In the genomic region with DNA sequence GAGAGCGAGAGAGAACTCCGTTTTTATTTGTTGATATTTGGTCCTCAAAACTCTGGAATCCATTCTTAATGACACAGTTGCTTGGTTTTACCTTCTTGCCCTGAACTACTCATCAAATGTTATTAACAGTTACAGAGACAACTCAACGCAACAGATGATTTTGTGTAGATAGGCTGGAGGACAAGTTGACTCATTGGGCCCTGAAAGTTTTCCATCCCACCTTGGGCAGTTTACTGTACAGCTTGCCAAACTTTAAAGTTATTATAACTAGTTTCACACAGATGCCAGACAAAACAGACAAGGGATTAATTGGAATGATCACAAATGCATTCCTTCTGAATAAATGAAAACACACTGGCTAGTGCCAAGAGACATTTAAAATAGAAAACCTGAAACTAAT, we compare ENCODE assay signal across 36 cellular contexts.
"Had no signal": no experiment of that assay in that cellular context is flagged by ENCODE, and none has a peak within 500 bp of the region (broad histone marks: within the 10 kb centered on the region; RNA-seq: fewer than 3 reads in every experiment).

No MANE protein-coding gene starts in this region.

- H3K9me3 Mint-ChIP-seq: activated B cell treated with CpG ODN at 0.5 μM for 24 hours; activated CD4-positive, alpha-beta memory T cell treated with anti-CD3 and anti-CD28 coated beads, Interleukin-2, amount 10 ng/mL, durations not matched to agents 7 days and 5 days; activated naive CD4-positive, alpha-beta T cell treated with anti-CD3 and anti-CD28 coated beads for 36 hours; activated T-helper 17 cell treated with anti-CD3 and anti-CD28 coated beads, Interleukin-2, amount 50 U/mL, for 72 hours; T-cell had no signal

- H3K4me2 ChIP-seq: KMS-11 had no signal

- ATAC-seq: activated CD8-positive, alpha-beta memory T cell treated with anti-CD3 and anti-CD28 coated beads, Interleukin-2, amount 10 ng/mL, durations not matched to agents 7 days and 5 days; activated naive CD4-positive, alpha-beta T cell treated with anti-CD3 and anti-CD28 coated beads, Interleukin-2, amount 50 U/mL, for 72 hours; activated T-helper 17 cell treated with anti-CD3 and anti-CD28 coated beads, Interleukin-2, amount 50 U/mL, for 72 hours; PC-3; SK-N-SH treated with all-trans-retinoic acid at 6 μM for 48 hours; T-cell had no signal

- H3K27ac ChIP-seq: adrenal gland, brain microvascular endothelial cell, KMS-11, Peyer's patch, VCaP had no signal

- H3K27ac Mint-ChIP-seq: activated B cell treated with CpG ODN at 0.5 μM for 24 hours; activated CD4-positive, alpha-beta memory T cell treated with anti-CD3 and anti-CD28 coated beads, Interleukin-2, amount 10 ng/mL, durations not matched to agents 7 days and 5 days; activated CD8-positive, alpha-beta memory T cell treated with anti-CD3 and anti-CD28 coated beads, Interleukin-2, amount 10 ng/mL, durations not matched to agents 7 days and 5 days; activated naive CD4-positive, alpha-beta T cell treated with anti-CD3 and anti-CD28 coated beads for 36 hours; activated naive CD4-positive, alpha-beta T cell treated with anti-CD3 and anti-CD28 coated beads, Interleukin-2, amount 50 U/mL, for 72 hours; activated T-helper 17 cell treated with anti-CD3 and anti-CD28 coated beads, Interleukin-2, amount 50 U/mL, for 72 hours; T-cell had no signal

- H3K4me3 ChIP-seq: adrenal gland, Peyer's patch had no signal

- H3K9me3 ChIP-seq: adrenal gland, Peyer's patch had no signal

- DNase-seq: activated B cell treated with CpG ODN at 0.5 μM for 24 hours; activated CD4-positive, alpha-beta memory T cell treated with anti-CD3 and anti-CD28 coated beads, Interleukin-2, amount 10 ng/mL, durations not matched to agents 7 days and 5 days; activated CD4-positive, alpha-beta T cell treated with anti-CD3 and anti-CD28 coated beads for 48 hours; activated CD4-positive, CD25-positive, alpha-beta regulatory T cell treated with anti-CD3 and anti-CD28 coated beads, Interleukin-2, amount 50 U/mL, for 72 hours; activated CD8-positive, alpha-beta memory T cell treated with anti-CD3 and anti-CD28 coated beads for 24 hours; activated CD8-positive, alpha-beta memory T cell treated with anti-CD3 and anti-CD28 coated beads, Interleukin-2, amount 10 ng/mL, durations not matched to agents 7 days and 5 days; activated CD8-positive, alpha-beta memory T cell treated with anti-CD3 and anti-CD28 coated beads, Interleukin-2, amount 50 U/mL, for 48 hours; activated gamma-delta T cell; activated naive CD4-positive, alpha-beta T cell treated with anti-CD3 and anti-CD28 coated beads for 36 hours; activated T-cell treated with anti-CD3 and anti-CD28 coated beads, Interleukin-2, amount 50 U/mL, for 48 hours; brain microvascular endothelial cell; central memory CD4-positive, alpha-beta T cell; NCI-H1092 treated with DMSO at 0.1 percent for 48 hours; NCI-H1417; NCI-H146; NCI-H187; NCI-H2029 treated with DMSO at 0.1 percent for 48 hours; NCI-H2107; NCI-H2171; NCI-H510A; NCI-H526; NCI-H748 treated with DMSO at 0.1 percent for 48 hours; NK-92 treated with Interleukin-12 subunit alpha and Interleukin-12 subunit beta, amount 100 ng/mL, for 24 hours; PC-3; Peyer's patch; RPMI8226; SIG-M5; T-cell; T-helper 2 cell; T-helper 9 cell had no signal

- H3K9ac ChIP-seq: KMS-11 had no signal

- H3K27me3 Mint-ChIP-seq: activated B cell treated with CpG ODN at 0.5 μM for 24 hours; activated CD4-positive, alpha-beta memory T cell treated with anti-CD3 and anti-CD28 coated beads, Interleukin-2, amount 10 ng/mL, durations not matched to agents 7 days and 5 days; activated CD8-positive, alpha-beta memory T cell treated with anti-CD3 and anti-CD28 coated beads, Interleukin-2, amount 10 ng/mL, durations not matched to agents 7 days and 5 days; activated T-helper 17 cell treated with anti-CD3 and anti-CD28 coated beads, Interleukin-2, amount 50 U/mL, for 72 hours; T-cell had no signal

- H3K36me3 ChIP-seq: adrenal gland, brain microvascular endothelial cell, Peyer's patch had no signal

- H3K4me3 Mint-ChIP-seq: activated B cell treated with CpG ODN at 0.5 μM for 24 hours; activated CD4-positive, alpha-beta memory T cell treated with anti-CD3 and anti-CD28 coated beads, Interleukin-2, amount 10 ng/mL, durations not matched to agents 7 days and 5 days; activated CD8-positive, alpha-beta memory T cell treated with anti-CD3 and anti-CD28 coated beads, Interleukin-2, amount 10 ng/mL, durations not matched to agents 7 days and 5 days; activated naive CD4-positive, alpha-beta T cell treated with anti-CD3 and anti-CD28 coated beads for 36 hours; activated T-helper 17 cell treated with anti-CD3 and anti-CD28 coated beads, Interleukin-2, amount 50 U/mL, for 72 hours; T-cell had no signal

- H3K4me1 ChIP-seq: adrenal gland, Peyer's patch had no signal

- H3K27me3 ChIP-seq: adrenal gland, brain microvascular endothelial cell, Peyer's patch had no signal

- H3K4me1 Mint-ChIP-seq: activated B cell treated with CpG ODN at 0.5 μM for 24 hours; activated CD4-positive, alpha-beta memory T cell treated with anti-CD3 and anti-CD28 coated beads, Interleukin-2, amount 10 ng/mL, durations not matched to agents 7 days and 5 days; activated CD8-positive, alpha-beta memory T cell treated with anti-CD3 and anti-CD28 coated beads, Interleukin-2, amount 10 ng/mL, durations not matched to agents 7 days and 5 days; activated T-helper 17 cell treated with anti-CD3 and anti-CD28 coated beads, Interleukin-2, amount 50 U/mL, for 72 hours; T-cell had no signal
